ENCODE assay signal across 17 cellular contexts in the genomic region with DNA sequence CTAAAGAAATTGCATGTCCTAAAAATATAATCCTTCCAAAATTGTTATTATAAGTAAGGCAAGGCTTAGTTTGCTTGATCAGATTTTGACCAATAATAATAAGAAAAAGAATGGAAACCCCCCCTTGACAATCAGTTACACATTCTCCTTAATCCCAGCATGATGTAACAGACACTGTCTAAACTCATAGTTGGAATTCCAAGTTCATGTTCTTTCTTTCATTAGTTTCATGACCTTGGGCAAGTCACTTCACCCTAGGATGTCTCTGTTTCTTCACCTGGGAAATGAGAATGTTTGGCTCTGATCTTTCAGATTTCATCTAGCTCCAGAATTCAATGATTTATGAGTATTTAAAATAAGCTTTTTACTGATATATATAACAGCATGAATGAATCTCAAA.
DNase-seq lines count a peak whose midpoint lies in the region; ATAC-seq, FAIRE-seq and TF ChIP-seq lines count a peak whose summit lies in the region.
"Had no signal": no experiment of that assay in that cellular context is flagged by ENCODE, and none has a peak within 500 bp of the region (broad histone marks: within the 10 kb centered on the region; RNA-seq: fewer than 3 reads in every experiment).

No MANE protein-coding gene starts in this region.

- H3K4me3 Mint-ChIP-seq in endothelial cell (ENCODE audit: unreplicated experiment), result no peak overlapping the region
- H3K4me3 Mint-ChIP-seq: CD4-positive, alpha-beta memory T cell had no signal

- H3K27ac Mint-ChIP-seq in endothelial cell (ENCODE audit: unreplicated experiment), result peak overlapping the region; percentile 6
- H3K27ac Mint-ChIP-seq: CD4-positive, alpha-beta memory T cell had no signal

- H3K9me3 Mint-ChIP-seq in endothelial cell (ENCODE audit: unreplicated experiment), result no peaks in the 10 kb centered on the region
- H3K9me3 Mint-ChIP-seq: CD4-positive, alpha-beta memory T cell had no signal

- H3K27me3 ChIP-seq in ACC112 (ENCODE audit: insufficient read depth, low read length), result no peaks in the 10 kb centered on the region
- H3K27me3 ChIP-seq in SJSA1 (replicated peaks), result no peaks in the 10 kb centered on the region
- H3K27me3 ChIP-seq: BE2C had no signal

- no peak for ATAC-seq in SK-N-SH treated with all-trans-retinoic acid at 6 μM for 48 hours

- TF ChIP-seq CTCF in endothelial cell (IDR thresholded peaks at IDR 0.05; ENCODE audit: unreplicated experiment) (no peak), kidney (IDR thresholded peaks at IDR 0.05; ENCODE audit: borderline replicate concordance, extremely low read depth, insufficient read depth) (no peak)

- H3K4me1 Mint-ChIP-seq in endothelial cell (ENCODE audit: unreplicated experiment), result peaks cover 69% of the 10 kb centered on the region

- H3K9ac ChIP-seq in kidney (ENCODE audit: low read length in 2 of 2), result no peak overlapping the region

- peaks cover 1% of the 10 kb centered on the region for H3K27me3 Mint-ChIP-seq in endothelial cell (ENCODE audit: unreplicated experiment)
- H3K27me3 Mint-ChIP-seq: CD4-positive, alpha-beta memory T cell had no signal

- H3K79me2 ChIP-seq in ACC112 (ENCODE audit: control insufficient read depth, insufficient read depth, low read length, unreplicated experiment), result no peaks in the 10 kb centered on the region

- peaks cover 7% of the 10 kb centered on the region for H3K36me3 Mint-ChIP-seq in endothelial cell (ENCODE audit: low read depth, unreplicated experiment)
- H3K36me3 Mint-ChIP-seq: CD4-positive, alpha-beta memory T cell had no signal

- H3K4me1 ChIP-seq in ACC112 (ENCODE audit: control insufficient read depth, insufficient read depth, low read length, unreplicated experiment), result peaks cover 22% of the 10 kb centered on the region
- peaks cover 80% of the 10 kb centered on the region for H3K4me1 ChIP-seq in SJSA1 (replicated peaks)
- peaks cover 75% of the 10 kb centered on the region for H3K4me1 ChIP-seq in mesodermal cell (ENCODE audit: control insufficient read depth, insufficient read depth, low read length, poor library complexity, severe bottlenecking)
- peaks cover 10 to 15% of the 10 kb centered on the region in 2 donors for H3K4me1 ChIP-seq in kidney (ENCODE audit: control insufficient read depth in 1 of 2, insufficient read depth in 1 of 2, low read depth in 1 of 2, low read length in 2 of 2)

- H3K27ac ChIP-seq in ACC112 (ENCODE audit: low read depth, low read length) (0 out of 2 replicates have a peak overlapping the region, but pooled peaks have one; percentile 14), SJSA1 (peak overlapping the region; percentile 93), mesodermal cell (ENCODE audit: low read depth, low read length, severe bottlenecking) (peak overlapping the region; percentile 50), kidney (ENCODE audit: low read depth in 2 of 2, low read length in 2 of 2) (no peak overlapping the region)
- H3K27ac ChIP-seq: C4-2B had no signal

- DNase-seq in SJSA1 (ENCODE audit: low read depth in 1 of 2, low spot score in 2 of 2), result peak in 1 of 2 experiments; percentile 47
- DNase-seq in endothelial cell (ENCODE audit: low spot score), result no peak
- no peak for DNase-seq in SKM-1 (lab: John Stamatoyannopoulos, UW; ENCODE audit: unreplicated experiment)
- no peak for DNase-seq in NCI-H1092 (lab: John Stamatoyannopoulos, UW)
- DNase-seq in kidney, result no peak
- DNase-seq: 8988T; BE2C; CD4-positive, alpha-beta memory T cell; DMS79 treated with DMSO at 0.1 percent for 48 hours; GOT3 had no signal

- H3K4me3 ChIP-seq in ACC112 (ENCODE audit: low read depth, low read length) (no peak overlapping the region), SJSA1 (no peak overlapping the region), mesodermal cell (ENCODE audit: extremely low read depth, insufficient read depth, low read length, poor library complexity, severe bottlenecking) (no peak overlapping the region), kidney (ENCODE audit: low read length in 2 of 2) (no peak overlapping the region)
- H3K4me3 ChIP-seq: HAP-1 had no signal

- no peak overlapping the region for H2AFZ ChIP-seq in ACC112 (ENCODE audit: low read length, unreplicated experiment)

- intact Hi-C loops in kidney (cut with DNase I), result no loop called here

- H3K36me3 ChIP-seq in ACC112 (ENCODE audit: insufficient read depth, low read length) (no peaks in the 10 kb centered on the region), SJSA1 (no peaks in the 10 kb centered on the region), mesodermal cell (ENCODE audit: control insufficient read depth, insufficient read depth, low read length) (no peaks in the 10 kb centered on the region), kidney (ENCODE audit: control insufficient read depth in 1 of 2, insufficient read depth in 2 of 2, low read length in 2 of 2) (no peaks in the 10 kb centered on the region)
- H3K36me3 ChIP-seq: BE2C, HAP-1 had no signal

- no peak for FAIRE-seq in kidney (lab: Jason Lieb, UNC)
- FAIRE-seq: G401.6, GM12891 had no signal

- H3K9me3 ChIP-seq in SJSA1 (replicated peaks) (no peaks in the 10 kb centered on the region), mesodermal cell (ENCODE audit: control insufficient read depth, low read length) (no peaks in the 10 kb centered on the region), kidney (ENCODE audit: control insufficient read depth in 1 of 2, low read length in 2 of 2) (no peaks in the 10 kb centered on the region)
- H3K9me3 ChIP-seq: BE2C, HAP-1 had no signal

TF ChIP-seq in SK-N-SH treated with all-trans-retinoic acid at 6 μM for 48 hours, 23 proteins besides CTCF, POLR2A, EP300 and RAD21:
- TF ChIP-seq ESRRG (CRISPR knock-in tag; IDR thresholded peaks at IDR 0.05) (no peak), ZC3H10 (CRISPR knock-in tag; IDR thresholded peaks at IDR 0.05) (no peak), RARB (CRISPR knock-in tag; IDR thresholded peaks at IDR 0.05) (no peak), ZNF8 (CRISPR knock-in tag; IDR thresholded peaks at IDR 0.05) (no peak), ZFP30 (CRISPR knock-in tag; IDR thresholded peaks at IDR 0.05) (no peak), ISL1 (CRISPR knock-in tag; IDR thresholded peaks at IDR 0.05) (no peak), CSDC2 (CRISPR knock-in tag; IDR thresholded peaks at IDR 0.05) (no peak), TCF4 (CRISPR knock-in tag; IDR thresholded peaks at IDR 0.05; ENCODE audit: borderline replicate concordance) (no peak), SNAI2 (CRISPR knock-in tag; IDR thresholded peaks at IDR 0.05) (no peak), OSR1 (CRISPR knock-in tag; IDR thresholded peaks at IDR 0.05) (no peak), ZNF565 (CRISPR knock-in tag; conservative IDR thresholded peaks at IDR 0.05; ENCODE audit: low read depth) (no peak), ARNTL (CRISPR knock-in tag; IDR thresholded peaks at IDR 0.05; ENCODE audit: borderline replicate concordance, low read depth) (no peak)
- TF ChIP-seq, protein P1, sequence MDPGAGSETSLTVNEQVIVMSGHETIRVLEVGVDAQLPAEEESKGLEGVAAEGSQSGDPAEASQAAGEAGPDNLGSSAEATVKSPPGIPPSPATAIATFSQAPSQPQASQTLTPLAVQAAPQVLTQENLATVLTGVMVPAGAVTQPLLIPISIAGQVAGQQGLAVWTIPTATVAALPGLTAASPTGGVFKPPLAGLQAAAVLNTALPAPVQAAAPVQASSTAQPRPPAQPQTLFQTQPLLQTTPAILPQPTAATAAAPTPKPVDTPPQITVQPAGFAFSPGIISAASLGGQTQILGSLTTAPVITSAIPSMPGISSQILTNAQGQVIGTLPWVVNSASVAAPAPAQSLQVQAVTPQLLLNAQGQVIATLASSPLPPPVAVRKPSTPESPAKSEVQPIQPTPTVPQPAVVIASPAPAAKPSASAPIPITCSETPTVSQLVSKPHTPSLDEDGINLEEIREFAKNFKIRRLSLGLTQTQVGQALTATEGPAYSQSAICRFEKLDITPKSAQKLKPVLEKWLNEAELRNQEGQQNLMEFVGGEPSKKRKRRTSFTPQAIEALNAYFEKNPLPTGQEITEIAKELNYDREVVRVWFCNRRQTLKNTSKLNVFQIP (CRISPR knock-in tag; IDR thresholded peaks at IDR 0.05; ENCODE audit: borderline replicate concordance, low read depth), result no peak
- TF ChIP-seq, protein P2, sequence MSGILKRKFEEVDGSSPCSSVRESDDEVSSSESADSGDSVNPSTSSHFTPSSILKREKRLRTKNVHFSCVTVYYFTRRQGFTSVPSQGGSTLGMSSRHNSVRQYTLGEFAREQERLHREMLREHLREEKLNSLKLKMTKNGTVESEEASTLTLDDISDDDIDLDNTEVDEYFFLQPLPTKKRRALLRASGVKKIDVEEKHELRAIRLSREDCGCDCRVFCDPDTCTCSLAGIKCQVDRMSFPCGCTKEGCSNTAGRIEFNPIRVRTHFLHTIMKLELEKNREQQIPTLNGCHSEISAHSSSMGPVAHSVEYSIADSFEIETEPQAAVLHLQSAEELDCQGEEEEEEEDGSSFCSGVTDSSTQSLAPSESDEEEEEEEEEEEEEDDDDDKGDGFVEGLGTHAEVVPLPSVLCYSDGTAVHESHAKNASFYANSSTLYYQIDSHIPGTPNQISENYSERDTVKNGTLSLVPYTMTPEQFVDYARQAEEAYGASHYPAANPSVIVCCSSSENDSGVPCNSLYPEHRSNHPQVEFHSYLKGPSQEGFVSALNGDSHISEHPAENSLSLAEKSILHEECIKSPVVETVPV (CRISPR knock-in tag; IDR thresholded peaks at IDR 0.05), result no peak
- TF ChIP-seq, protein P3, sequence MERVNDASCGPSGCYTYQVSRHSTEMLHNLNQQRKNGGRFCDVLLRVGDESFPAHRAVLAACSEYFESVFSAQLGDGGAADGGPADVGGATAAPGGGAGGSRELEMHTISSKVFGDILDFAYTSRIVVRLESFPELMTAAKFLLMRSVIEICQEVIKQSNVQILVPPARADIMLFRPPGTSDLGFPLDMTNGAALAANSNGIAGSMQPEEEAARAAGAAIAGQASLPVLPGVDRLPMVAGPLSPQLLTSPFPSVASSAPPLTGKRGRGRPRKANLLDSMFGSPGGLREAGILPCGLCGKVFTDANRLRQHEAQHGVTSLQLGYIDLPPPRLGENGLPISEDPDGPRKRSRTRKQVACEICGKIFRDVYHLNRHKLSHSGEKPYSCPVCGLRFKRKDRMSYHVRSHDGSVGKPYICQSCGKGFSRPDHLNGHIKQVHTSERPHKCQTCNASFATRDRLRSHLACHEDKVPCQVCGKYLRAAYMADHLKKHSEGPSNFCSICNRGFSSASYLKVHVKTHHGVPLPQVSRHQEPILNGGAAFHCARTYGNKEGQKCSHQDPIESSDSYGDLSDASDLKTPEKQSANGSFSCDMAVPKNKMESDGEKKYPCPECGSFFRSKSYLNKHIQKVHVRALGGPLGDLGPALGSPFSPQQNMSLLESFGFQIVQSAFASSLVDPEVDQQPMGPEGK (CRISPR knock-in tag; IDR thresholded peaks at IDR 0.05; ENCODE audit: borderline replicate concordance), result no peak

Comparison
In these comparisons a context has a peak if more than half of its experiments do, and no peak if none do; other contexts are left out.
1. H3K27ac ChIP-seq: peak in ACC112 (single experiment), SJSA1 (single experiment) and mesodermal cell (single experiment); none in kidney (0 of 2).